Comparison of ENCODE assay signal across 10 cellular contexts in the genomic region with DNA sequence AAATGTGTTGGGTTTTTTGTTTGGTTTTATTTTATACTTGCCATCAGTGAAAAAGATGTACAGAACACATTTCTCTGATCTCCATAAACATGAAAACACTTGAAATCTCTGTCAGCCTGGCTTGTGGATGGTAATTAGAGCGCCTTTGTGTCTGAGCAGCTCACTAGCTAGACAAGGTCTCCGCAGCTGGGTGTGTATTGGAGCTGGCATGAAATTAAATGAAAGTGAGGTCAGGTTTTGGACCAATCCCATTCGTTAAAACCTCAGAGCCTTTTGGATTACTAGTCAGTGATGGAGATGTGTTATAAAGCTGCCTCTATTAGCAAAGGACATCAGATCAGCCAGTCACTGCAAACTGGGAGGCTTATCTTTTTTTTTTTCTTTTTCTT. TPM values are rescaled to one million over a fixed set of nuclear protein-coding genes. Genes with fewer than 3 reads are reported as not detected.
A peak's percentile ranks its signal among the peaks of the same experiment; 100 is the strongest.
DNase-seq lines count a peak whose midpoint lies in the region; ATAC-seq, FAIRE-seq and TF ChIP-seq lines count a peak whose summit lies in the region.
"Had no signal": no experiment of that assay in that cellular context is flagged by ENCODE, and none has a peak within 500 bp of the region (broad histone marks: within the 10 kb centered on the region; RNA-seq: fewer than 3 reads in every experiment).

No MANE protein-coding gene starts in this region.

- H3K9me3 Mint-ChIP-seq in natural killer cell = no peaks in the 10 kb centered on the region

- peaks cover 34 to 41% of the 10 kb centered on the region in 2 donors for H3K4me1 Mint-ChIP-seq in natural killer cell

- DNase-seq in DMS153 (lab: John Stamatoyannopoulos, UW) (peak; percentile 74), NCI-H1092 treated with DMSO at 0.1 percent for 48 hours (lab: John Stamatoyannopoulos, UW) (peak; percentile 17), caudate nucleus (lab: John Stamatoyannopoulos, UW) (peak in 16 of 61 donors; percentile 4 to 50 (median 22)), natural killer cell (no peak), GM19239 (ENCODE audit: insufficient read length, low spot score) (no peak)
- no peak for DNase-seq in stimulated activated CD4-positive, alpha-beta T cell treated with anti-CD3 and anti-CD28 coated beads, Interleukin-4, amount 100 ng/mL, for 24 hours
- no peak for DNase-seq in activated CD4-positive, CD25-positive, alpha-beta regulatory T cell (lab: John Stamatoyannopoulos, UW)
- DNase-seq: activated effector memory CD4-positive, alpha-beta T cell treated with Interleukin-2 at 50 U/mL for 16 hours had no signal

- peak overlapping the region; percentile 93 for H3K4me3 Mint-ChIP-seq in natural killer cell

- TF ChIP-seq CTCF in natural killer cell (IDR thresholded peaks at IDR 0.05) = no peak

- no peaks in the 10 kb centered on the region for H3K27me3 Mint-ChIP-seq in natural killer cell (ENCODE audit: low read depth in 2 of 2)

- no peak for ATAC-seq in natural killer cell
- ATAC-seq in GM18870 (IDR thresholded peaks at IDR 0.05; ENCODE audit: unreplicated experiment) = no peak
- ATAC-seq: SK-N-SH treated with all-trans-retinoic acid at 6 μM for 48 hours had no signal

- H3K36me3 Mint-ChIP-seq in natural killer cell = no peaks in the 10 kb centered on the region

- peak overlapping the region; percentile 62 for H3K27ac ChIP-seq in caudate nucleus (ENCODE audit: low read depth, low read length)

- intact Hi-C loops in natural killer cell (cut with micrococcal nuclease) = no loop called here

- FAIRE-seq in GM19239 (lab: Jason Lieb, UNC) = no peak

- peak overlapping the region; percentile 21 to 92 for H3K27ac Mint-ChIP-seq in natural killer cell

RNA-seq across cellular contexts. Expression of a gene that starts 2.7 kb away (rescaled TPM):
- 10 to 100 TPM; 26.0 to 45.0 (median 32.1) TPM for total RNA-seq in natural killer cell

RNA-seq across cellular contexts. Expression of a gene that starts 12.7 kb away (rescaled TPM):
- 10 to 100 TPM; 18.7 to 23.4 (median 22.2) TPM for total RNA-seq in natural killer cell

RNA-seq across cellular contexts. Expression of a gene that starts 29.4 kb away (rescaled TPM):
- 10 to 100 TPM; 22.6 to 23.3 (median 22.7) TPM for total RNA-seq in natural killer cell

Comparison
In these comparisons a context has a peak if more than half of its experiments do, and no peak if none do; other contexts are left out.
1. DNase-seq: peak in DMS153 (single experiment) and NCI-H1092 treated with DMSO at 0.1 percent for 48 hours (single experiment); none in natural killer cell (single experiment), GM19239 (single experiment), stimulated activated CD4-positive, alpha-beta T cell treated with anti-CD3 and anti-CD28 coated beads, Interleukin-4, amount 100 ng/mL, for 24 hours (single experiment) and activated CD4-positive, CD25-positive, alpha-beta regulatory T cell (0 of 4).